31 cellular contexts compared by ENCODE assay signal in genomic region chr4:118268780-118269179, GRCh38.
"Had no signal": no experiment of that assay in that cellular context is flagged by ENCODE, and none has a peak within 500 bp of the region (broad histone marks: within the 10 kb centered on the region; RNA-seq: fewer than 3 reads in every experiment).

No MANE protein-coding gene starts in this region.

- H3K27me3 ChIP-seq: body of pancreas had no signal

- ATAC-seq: activated CD4-positive, alpha-beta T cell treated with anti-CD3 and anti-CD28 coated beads for 36 hours; activated CD8-positive, alpha-beta memory T cell treated with anti-CD3 and anti-CD28 coated beads, Interleukin-2, amount 10 ng/mL, durations not matched to agents 7 days and 5 days; activated CD8-positive, alpha-beta T cell treated with anti-CD3 and anti-CD28 coated beads, Interleukin-2, amount 10 ng/mL, durations not matched to agents 7 days and 5 days; activated naive CD8-positive, alpha-beta T cell treated with anti-CD3 and anti-CD28 coated beads, Interleukin-2, amount 50 U/mL, for 24 hours; body of pancreas; effector memory CD8-positive, alpha-beta T cell; foreskin keratinocyte; gastrocnemius medialis; heart left ventricle had no signal

- H3K4me1 ChIP-seq: adrenal gland, body of pancreas, foreskin keratinocyte, gastrocnemius medialis had no signal

- FAIRE-seq: colon had no signal

- H3K4me3 ChIP-seq: adrenal gland, body of pancreas, esophagus muscularis mucosa, gastrocnemius medialis, heart left ventricle had no signal

- H3K9me3 ChIP-seq: adrenal gland, body of pancreas, esophagus muscularis mucosa, gastrocnemius medialis, heart left ventricle had no signal

- H3K36me3 ChIP-seq: adrenal gland, esophagus muscularis mucosa, gastrocnemius medialis, heart left ventricle, WERI-Rb-1 had no signal

- DNase-seq: activated B cell treated with CpG ODN at 0.5 μM for 24 hours; activated CD4-positive, alpha-beta memory T cell treated with anti-CD3 and anti-CD28 coated beads for 36 hours; activated CD4-positive, alpha-beta T cell treated with anti-CD3 and anti-CD28 coated beads for 36 hours; activated CD4-positive, alpha-beta T cell treated with anti-CD3 and anti-CD28 coated beads, Interleukin-2, amount 10 ng/mL, durations not matched to agents 24 days and 14 days; activated CD8-positive, alpha-beta memory T cell treated with anti-CD3 and anti-CD28 coated beads, Interleukin-2, amount 10 ng/mL, durations not matched to agents 7 days and 5 days; activated CD8-positive, alpha-beta memory T cell treated with anti-CD3 and anti-CD28 coated beads, Interleukin-2, amount 50 U/mL, for 4 hours; activated CD8-positive, alpha-beta T cell treated with anti-CD3 and anti-CD28 coated beads, Interleukin-2, amount 10 ng/mL, durations not matched to agents 7 days and 5 days; activated effector memory CD4-positive, alpha-beta T cell treated with anti-CD3 and anti-CD28 coated beads, Interleukin-2, amount 50 U/mL, for 16 hours; activated naive CD4-positive, alpha-beta T cell treated with anti-CD3 and anti-CD28 coated beads for 36 hours; activated naive CD8-positive, alpha-beta T cell treated with anti-CD3 and anti-CD28 coated beads for 36 hours; activated naive CD8-positive, alpha-beta T cell treated with anti-CD3 and anti-CD28 coated beads, Interleukin-2, amount 50 U/mL, for 24 hours; activated T-cell treated with anti-CD3 and anti-CD28 coated beads, Interleukin-2, amount 50 U/mL, for 1 hour; activated T-cell treated with anti-CD3 and anti-CD28 coated beads, Interleukin-2, amount 50 U/mL, for 48 hours; adrenal gland; amygdala; aorta; body of pancreas; caudate nucleus; cortex of kidney; dermis blood vessel endothelial cell; effector CD4-positive, alpha-beta T cell; effector memory CD8-positive, alpha-beta T cell; erythroblast; foreskin keratinocyte; gastrocnemius medialis; glutamatergic neuron; heart left ventricle; T1000; WERI-Rb-1 had no signal

- H3K27ac ChIP-seq: adrenal gland, body of pancreas, esophagus muscularis mucosa, foreskin keratinocyte, gastrocnemius medialis, heart left ventricle, WERI-Rb-1 had no signal
